ENCODE assay signal across 19 cellular contexts in the genomic region with DNA sequence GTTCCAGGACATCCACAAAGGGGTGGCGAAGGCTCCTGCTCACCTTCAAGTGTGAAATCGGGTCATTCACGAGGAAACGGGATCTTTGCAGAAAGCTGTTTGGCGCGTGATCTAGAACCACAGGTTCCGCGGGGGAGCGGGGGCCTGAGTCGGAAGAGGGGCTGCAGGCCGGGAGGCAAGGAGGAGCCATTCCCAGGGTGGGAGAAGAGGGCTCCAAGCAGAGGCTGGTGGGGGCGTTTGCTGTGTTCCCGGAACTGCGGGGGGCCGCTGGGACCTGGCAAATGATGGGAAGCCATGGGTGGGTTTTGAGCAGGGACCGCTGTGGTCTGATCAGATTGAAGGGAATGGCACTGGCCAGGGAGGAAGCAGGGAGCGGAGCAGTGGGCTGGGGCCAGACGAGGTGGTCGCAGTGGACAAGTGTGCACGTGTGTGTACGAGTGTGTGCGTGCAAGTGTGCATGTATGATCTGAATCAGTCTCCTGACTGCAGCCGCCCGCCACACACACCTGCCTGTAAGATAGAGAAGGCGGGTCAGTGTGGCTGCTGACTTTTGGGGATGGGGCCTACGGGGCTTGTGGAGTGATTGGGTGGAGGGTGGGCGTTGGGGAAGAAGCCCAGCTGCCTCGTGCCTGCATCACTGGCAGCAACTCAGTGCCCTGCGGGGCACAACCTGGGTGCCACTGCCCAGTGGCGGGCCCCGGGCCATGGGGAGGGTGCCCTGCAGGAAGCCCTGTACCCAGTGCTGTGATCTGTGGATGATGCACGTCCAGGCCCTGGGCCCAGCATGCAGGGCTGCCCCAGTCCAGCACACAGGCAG.
A peak's percentile ranks its signal among the peaks of the same experiment; 100 is the strongest.
DNase-seq lines count a peak whose midpoint lies in the region; ATAC-seq and TF ChIP-seq lines count a peak whose summit lies in the region.
"Had no signal": no experiment of that assay in that cellular context is flagged by ENCODE, and none has a peak within 500 bp of the region (broad histone marks: within the 10 kb centered on the region; RNA-seq: fewer than 3 reads in every experiment).

No MANE protein-coding gene starts in this region.

- no peak overlapping the region for H3K4me3 ChIP-seq in WERI-Rb-1 (ENCODE audit: low read depth, low read length)
- no peak overlapping the region for H3K4me3 ChIP-seq in prostate gland
- H3K4me3 ChIP-seq: ascending aorta, SJCRH30 had no signal

- H3K36me3 ChIP-seq in WERI-Rb-1 (no peaks in the 10 kb centered on the region), prostate gland (no peaks in the 10 kb centered on the region)
- H3K36me3 ChIP-seq: ascending aorta, SJCRH30 had no signal

- no peak for TF ChIP-seq POLR2A in prostate gland (IDR thresholded peaks at IDR 0.05)

- no peaks in the 10 kb centered on the region for H3K9me3 Mint-ChIP-seq in progenitor cell of endocrine pancreas (ENCODE audit: low read depth)
- H3K9me3 Mint-ChIP-seq in T-helper 2 cell treated with Interferon-gamma antibody and Interleukin-4, amounts not matched to agents 5 μg/mL and 100 μg/mL, for 36 hours: no peaks in the 10 kb centered on the region
- H3K9me3 Mint-ChIP-seq: activated T-helper 17 cell treated with anti-CD3 and anti-CD28 coated beads, Interleukin-2, amount 50 U/mL, for 72 hours had no signal

- peaks cover 42% of the 10 kb centered on the region for H3K27me3 Mint-ChIP-seq in progenitor cell of endocrine pancreas
- no peaks in the 10 kb centered on the region for H3K27me3 Mint-ChIP-seq in T-helper 2 cell treated with Interferon-gamma antibody and Interleukin-4, amounts not matched to agents 5 μg/mL and 100 μg/mL, for 36 hours (ENCODE audit: low read depth)

- peaks cover 5% of the 10 kb centered on the region for H3K4me1 ChIP-seq in prostate gland (replicated peaks)
- H3K4me1 ChIP-seq: ascending aorta had no signal

- no peak for TF ChIP-seq CTCF in WERI-Rb-1 (IDR thresholded peaks at IDR 0.05; ENCODE audit: low read depth, low read length)
- TF ChIP-seq CTCF in progenitor cell of endocrine pancreas (IDR thresholded peaks at IDR 0.05; ENCODE audit: unreplicated experiment): no peak
- no peak for TF ChIP-seq CTCF in prostate gland (IDR thresholded peaks at IDR 0.05)

- H3K36me3 Mint-ChIP-seq in progenitor cell of endocrine pancreas (ENCODE audit: insufficient read depth): no peaks in the 10 kb centered on the region
- no peaks in the 10 kb centered on the region for H3K36me3 Mint-ChIP-seq in T-helper 2 cell treated with Interferon-gamma antibody and Interleukin-4, amounts not matched to agents 5 μg/mL and 100 μg/mL, for 36 hours (ENCODE audit: low read depth)
- H3K36me3 Mint-ChIP-seq: WTC11 had no signal

- peak overlapping the region; percentile 24; the same call in 1 of the 2 replicates for H3K27ac ChIP-seq in WERI-Rb-1
- no peak overlapping the region for H3K27ac ChIP-seq in prostate gland
- H3K27ac ChIP-seq: 22Rv1, ascending aorta, SJCRH30 had no signal

- H3K4me3 Mint-ChIP-seq in progenitor cell of endocrine pancreas (ENCODE audit: low read depth): no peak overlapping the region
- no peak overlapping the region for H3K4me3 Mint-ChIP-seq in T-helper 2 cell treated with Interferon-gamma antibody and Interleukin-4, amounts not matched to agents 5 μg/mL and 100 μg/mL, for 36 hours
- H3K4me3 Mint-ChIP-seq: activated T-helper 17 cell treated with anti-CD3 and anti-CD28 coated beads, Interleukin-2, amount 50 U/mL, for 72 hours; B cell; T-helper 17 cell; WTC11 had no signal

- H3K9me3 ChIP-seq in WERI-Rb-1 (ENCODE audit: severe bottlenecking) (no peaks in the 10 kb centered on the region), prostate gland (no peaks in the 10 kb centered on the region)
- H3K9me3 ChIP-seq: ascending aorta, SJCRH30 had no signal

- peak; percentile 26 for DNase-seq in activated CD4-positive, CD25-positive, alpha-beta regulatory T cell treated with anti-CD3 and anti-CD28 coated beads, Interleukin-2, amount 50 U/mL, for 72 hours
- no peak for DNase-seq in activated CD4-positive, CD25-positive, alpha-beta regulatory T cell (lab: John Stamatoyannopoulos, UW)
- DNase-seq in WERI-Rb-1: no peak
- DNase-seq in left lobe of liver (ENCODE audit: low spot score): peak; percentile 44
- peak; percentile 7 for DNase-seq in progenitor cell of endocrine pancreas (ENCODE audit: low spot score, unreplicated experiment)
- DNase-seq in T-helper 2 cell treated with Interferon-gamma antibody and Interleukin-4, amounts not matched to agents 5 μg/mL and 100 μg/mL, for 36 hours (ENCODE audit: low spot score): no peak
- DNase-seq in HPDE6-E6E7 (ENCODE audit: extremely low spot score): no peak
- no peak for DNase-seq in prostate gland (ENCODE audit: low spot score)
- DNase-seq: activated CD8-positive, alpha-beta memory T cell treated with anti-CD3 and anti-CD28 coated beads for 24 hours; Calu3; hippocampal formation; NCI-H526; SJCRH30 had no signal

- H3K27me3 ChIP-seq in WERI-Rb-1 (ENCODE audit: insufficient read depth, low read depth, severe bottlenecking): no peaks in the 10 kb centered on the region
- H3K27me3 ChIP-seq in prostate gland (replicated peaks; ENCODE audit: insufficient read depth): peaks cover 11% of the 10 kb centered on the region
- H3K27me3 ChIP-seq: ascending aorta, SJCRH30 had no signal

- H3K27ac Mint-ChIP-seq in progenitor cell of endocrine pancreas: no peak overlapping the region
- H3K27ac Mint-ChIP-seq in T-helper 2 cell treated with Interferon-gamma antibody and Interleukin-4, amounts not matched to agents 5 μg/mL and 100 μg/mL, for 36 hours: no peak overlapping the region
- H3K27ac Mint-ChIP-seq: activated T-helper 17 cell treated with anti-CD3 and anti-CD28 coated beads, Interleukin-2, amount 50 U/mL, for 72 hours; B cell; T-helper 17 cell; WTC11 had no signal

- intact Hi-C loops in prostate gland (cut with DNase I): no loop called here

- 94% methylated on average over 32 of the region's 32 CpGs for WGBS in prostate gland

- no peaks in the 10 kb centered on the region for H3K4me1 Mint-ChIP-seq in progenitor cell of endocrine pancreas (ENCODE audit: low read depth)
- H3K4me1 Mint-ChIP-seq in T-helper 2 cell treated with Interferon-gamma antibody and Interleukin-4, amounts not matched to agents 5 μg/mL and 100 μg/mL, for 36 hours (ENCODE audit: low read depth): no peaks in the 10 kb centered on the region
- H3K4me1 Mint-ChIP-seq: activated T-helper 17 cell treated with anti-CD3 and anti-CD28 coated beads, Interleukin-2, amount 50 U/mL, for 72 hours; B cell had no signal

- ATAC-seq in left lobe of liver: peak; percentile 20
- ATAC-seq: activated T-helper 17 cell treated with anti-CD3 and anti-CD28 coated beads, Interleukin-2, amount 50 U/mL, for 72 hours; T-helper 17 cell; WTC11 had no signal

Comparison
In these comparisons a context has a peak if more than half of its experiments do, and no peak if none do; other contexts are left out.
1. DNase-seq: peak in activated CD4-positive, CD25-positive, alpha-beta regulatory T cell treated with anti-CD3 and anti-CD28 coated beads, Interleukin-2, amount 50 U/mL, for 72 hours (single experiment), left lobe of liver (single experiment) and progenitor cell of endocrine pancreas (single experiment); none in activated CD4-positive, CD25-positive, alpha-beta regulatory T cell (0 of 4), WERI-Rb-1 (single experiment), T-helper 2 cell treated with Interferon-gamma antibody and Interleukin-4, amounts not matched to agents 5 μg/mL and 100 μg/mL, for 36 hours (single experiment), HPDE6-E6E7 (single experiment) and prostate gland (single experiment).